In the genomic region with DNA sequence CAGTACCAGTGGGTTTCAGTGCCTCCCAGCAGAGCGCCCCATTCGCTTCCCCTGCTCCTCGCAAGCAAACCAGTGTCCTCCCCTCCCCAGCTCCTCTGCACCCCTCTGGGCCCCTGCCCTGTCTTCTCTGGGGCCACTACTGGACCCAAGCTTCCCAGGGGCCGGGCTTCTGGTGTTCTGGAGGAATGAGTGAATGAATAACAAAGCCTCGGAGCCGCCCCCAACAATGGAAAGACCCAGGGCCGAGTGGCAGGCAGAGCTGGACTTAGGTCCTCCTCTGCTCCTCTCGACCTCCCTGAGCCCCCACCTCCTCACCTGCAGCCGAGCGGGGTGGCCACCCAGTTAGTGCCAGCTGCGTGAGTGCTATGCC, we compare ENCODE assay signal across 16 cellular contexts. TPM values are rescaled to one million over a fixed set of nuclear protein-coding genes. Genes with fewer than 3 reads are reported as not detected.
DNase-seq lines count a peak whose midpoint lies in the region; ATAC-seq and TF ChIP-seq lines count a peak whose summit lies in the region.
"Had no signal": no experiment of that assay in that cellular context is flagged by ENCODE, and none has a peak within 500 bp of the region (broad histone marks: within the 10 kb centered on the region; RNA-seq: fewer than 3 reads in every experiment).

No MANE protein-coding gene starts in this region.

- H3K4me1 ChIP-seq in H9 (ENCODE audit: insufficient read depth, low read length) = peaks cover 13% of the 10 kb centered on the region

- H3K79me2 ChIP-seq in H9 (ENCODE audit: insufficient read depth, low read length) = no peaks in the 10 kb centered on the region

- H4K20me1 ChIP-seq in H9 (ENCODE audit: control insufficient read depth, insufficient read depth, insufficient read length) = no peaks in the 10 kb centered on the region

- WGBS in H9 (ENCODE audit: extremely low coverage, insufficient read length, low lambda C conversion rate) = no CpG with 5 or more reads among the region's 11 CpGs

- DNase-seq in H9 = no peak
- peak; percentile 64 for DNase-seq in WTC11 (ENCODE audit: low spot score)
- DNase-seq in posterior vena cava (ENCODE audit: low spot score) = peak; percentile 50
- DNase-seq in stimulated activated naive CD4-positive, alpha-beta T cell treated with Interleukin-2 at 50 U/mL for 16 hours (lab: John Stamatoyannopoulos, UW) = no peak
- DNase-seq in cardiac septum (ENCODE audit: low spot score) = no peak
- DNase-seq in DMS153 (lab: John Stamatoyannopoulos, UW) = no peak
- DNase-seq: activated CD4-positive, alpha-beta memory T cell treated with anti-CD3 and anti-CD28 coated beads, Interleukin-2, amount 10 ng/mL, durations not matched to agents 7 days and 5 days; cerebellar nuclear complex; HCEC 1CT had no signal

- peak overlapping the region; percentile 41 for H3K18ac ChIP-seq in H9 (ENCODE audit: insufficient read length, low read depth, low read length)

- no peak overlapping the region for H4K91ac ChIP-seq in H9 (ENCODE audit: insufficient read length, low read depth, low read length)

- no peak overlapping the region for H4K5ac ChIP-seq in H9 (ENCODE audit: insufficient read length, low read depth, low read length)

- H2BK5ac ChIP-seq in H9 (ENCODE audit: insufficient read length, low read length) = no peak overlapping the region

- H3K27me3 Mint-ChIP-seq in H9 (ENCODE audit: low read depth) (peaks cover 34% of the 10 kb centered on the region), WTC11 (ENCODE audit: low read depth) (peaks cover 22% of the 10 kb centered on the region)

- H3K9me3 ChIP-seq in H9 (ENCODE audit: control insufficient read depth, low read depth, low read length) (no peaks in the 10 kb centered on the region), iPS-18c (ENCODE audit: control insufficient read depth, insufficient read depth, low read length) (peaks cover 4% of the 10 kb centered on the region)
- H3K9me3 ChIP-seq: pancreas, thyroid gland had no signal

- no peaks in the 10 kb centered on the region for H3K79me1 ChIP-seq in H9 (ENCODE audit: insufficient read depth, low read depth, low read length, poor library complexity, severe bottlenecking)

- H3K23me2 ChIP-seq in H9 (ENCODE audit: insufficient read length, low read depth, low read length, poor library complexity, severe bottlenecking) = no peaks in the 10 kb centered on the region

- H3K14ac ChIP-seq in H9 (ENCODE audit: insufficient read depth, low read length) = peak overlapping the region; percentile 74; the same call in 1 of the 2 replicates

- no peak overlapping the region for H3K56ac ChIP-seq in H9 (ENCODE audit: insufficient read length, low read depth, low read length)

- peak overlapping the region; percentile 62 to 72 for H3K4me3 Mint-ChIP-seq in H9
- peak overlapping the region; percentile 58 for H3K4me3 Mint-ChIP-seq in WTC11
- H3K4me3 Mint-ChIP-seq: activated CD4-positive, alpha-beta memory T cell treated with anti-CD3 and anti-CD28 coated beads, Interleukin-2, amount 10 ng/mL, durations not matched to agents 7 days and 5 days had no signal

- ATAC-seq in WTC11 (no peak; the same call in 1 of the 2 replicates), GM18861 (IDR thresholded peaks at IDR 0.05; ENCODE audit: unreplicated experiment) (no peak)

- H3K36me3 Mint-ChIP-seq in H9 (ENCODE audit: insufficient read depth in 1 of 3, low read depth in 3 of 3) = no peaks in the 10 kb centered on the region; a peak in 1 of 7 replicates
- H3K36me3 Mint-ChIP-seq in WTC11 = no peaks in the 10 kb centered on the region

- POLR2A ChIA-PET in WTC11 (lab: Charles Lee) = interaction anchor here (0.8 to 1.2 kb wide), 2 partner anchors 21 to 277 kb away, joined by 3 read pairs; no protein-coding TSS in a partner anchor

- no peak overlapping the region for H4K8ac ChIP-seq in H9 (replicated peaks; ENCODE audit: insufficient read length, low read depth, low read length)

- H2BK15ac ChIP-seq in H9 (ENCODE audit: low read depth, low read length) = no peak overlapping the region

- no peak for TF ChIP-seq CTCF in H9 (conservative IDR thresholded peaks at IDR 0.05)
- TF ChIP-seq CTCF in WTC11 (IDR thresholded peaks at IDR 0.05) = no peak

- no peak overlapping the region for H2BK120ac ChIP-seq in H9 (ENCODE audit: low read depth, low read length, poor library complexity, severe bottlenecking)

- no peak overlapping the region for H2BK20ac ChIP-seq in H9 (ENCODE audit: low read depth, low read length, poor library complexity, severe bottlenecking)

- H3K23ac ChIP-seq in H9 (ENCODE audit: insufficient read length, low read depth, low read length) = no peak overlapping the region

- H3K27ac Mint-ChIP-seq in H9 (no peak overlapping the region; a peak in 1 of 7 replicates), WTC11 (peak overlapping the region; percentile 19; the same call in 1 of the 2 replicates)
- H3K27ac Mint-ChIP-seq: activated CD4-positive, alpha-beta memory T cell treated with anti-CD3 and anti-CD28 coated beads, Interleukin-2, amount 10 ng/mL, durations not matched to agents 7 days and 5 days; activated T-cell treated with anti-CD3 and anti-CD28 coated beads, Interleukin-2, amount 50 U/mL, for 24 hours had no signal

- intact Hi-C loops in posterior vena cava (cut with DNase I) = no loop called here
- intact Hi-C loops in cardiac septum (cut with DNase I) = no loop called here

- H3K27ac ChIP-seq in H9 (ENCODE audit: insufficient read length, low read depth, low read length) = no peak overlapping the region
- H3K27ac ChIP-seq: thyroid gland had no signal

- H2BK12ac ChIP-seq in H9 (ENCODE audit: insufficient read length, low read depth, low read length) = no peak overlapping the region

- no peak overlapping the region for H2AFZ ChIP-seq in H9 (ENCODE audit: low read length)

- no peaks in the 10 kb centered on the region for H3K27me3 ChIP-seq in H9 (ENCODE audit: insufficient read depth, low read length)
- H3K27me3 ChIP-seq: pancreas, thyroid gland had no signal

- H2AK5ac ChIP-seq in H9 (ENCODE audit: insufficient read length, low read length) = no peak overlapping the region

- peak overlapping the region; percentile 41 for H3K4me2 ChIP-seq in H9 (ENCODE audit: insufficient read depth, insufficient read length, low read length)

- H3K4ac ChIP-seq in H9 (ENCODE audit: low read depth, low read length) = no peak overlapping the region

- H3K4me3 ChIP-seq in iPS-18c (ENCODE audit: insufficient read depth, low read depth, low read length) = peak overlapping the region; percentile 51

- CTCF ChIA-PET in WTC11 (lab: Charles Lee) = interaction anchor here (0.6 to 4.4 kb wide), 24 partner anchors 10 to 982 kb away, joined by 3 to 28 read pairs (median 4); no protein-coding TSS in a partner anchor

- H3T11ph ChIP-seq in H9 (ENCODE audit: low read length) = no peak overlapping the region

- H3K9me3 Mint-ChIP-seq in H9 (peaks cover 0 to under 1% of the 10 kb centered on the region in 2 experiments; a peak in 1 of 5 replicates), WTC11 (no peaks in the 10 kb centered on the region)
- H3K9me3 Mint-ChIP-seq: activated CD4-positive, alpha-beta memory T cell treated with anti-CD3 and anti-CD28 coated beads, Interleukin-2, amount 10 ng/mL, durations not matched to agents 7 days and 5 days; activated T-cell treated with anti-CD3 and anti-CD28 coated beads, Interleukin-2, amount 50 U/mL, for 24 hours had no signal

- H3K4me1 Mint-ChIP-seq in H9 (peaks cover 21 to 33% of the 10 kb centered on the region in 2 experiments), WTC11 (peaks cover 30% of the 10 kb centered on the region)
- H3K4me1 Mint-ChIP-seq: activated CD4-positive, alpha-beta memory T cell treated with anti-CD3 and anti-CD28 coated beads, Interleukin-2, amount 10 ng/mL, durations not matched to agents 7 days and 5 days had no signal

- H3K9ac ChIP-seq in H9 (ENCODE audit: extremely low read depth, insufficient read length, low read length) = peak overlapping the region; percentile 1

TF ChIP-seq in WTC11, 78 proteins besides CTCF, POLR2A, EP300 and RAD21 (continues in another document):
- no peak for TF ChIP-seq ZNF396 (CRISPR knock-in tag; IDR thresholded peaks at IDR 0.05; ENCODE audit: borderline replicate concordance)
- TF ChIP-seq JUN (CRISPR knock-in tag; IDR thresholded peaks at IDR 0.05) = no peak
- no peak for TF ChIP-seq ZNF512 (CRISPR knock-in tag; IDR thresholded peaks at IDR 0.05; ENCODE audit: borderline replicate concordance)
- no peak for TF ChIP-seq KAT7 (CRISPR knock-in tag; IDR thresholded peaks at IDR 0.05; ENCODE audit: borderline replicate concordance)
- TF ChIP-seq, protein P1, sequence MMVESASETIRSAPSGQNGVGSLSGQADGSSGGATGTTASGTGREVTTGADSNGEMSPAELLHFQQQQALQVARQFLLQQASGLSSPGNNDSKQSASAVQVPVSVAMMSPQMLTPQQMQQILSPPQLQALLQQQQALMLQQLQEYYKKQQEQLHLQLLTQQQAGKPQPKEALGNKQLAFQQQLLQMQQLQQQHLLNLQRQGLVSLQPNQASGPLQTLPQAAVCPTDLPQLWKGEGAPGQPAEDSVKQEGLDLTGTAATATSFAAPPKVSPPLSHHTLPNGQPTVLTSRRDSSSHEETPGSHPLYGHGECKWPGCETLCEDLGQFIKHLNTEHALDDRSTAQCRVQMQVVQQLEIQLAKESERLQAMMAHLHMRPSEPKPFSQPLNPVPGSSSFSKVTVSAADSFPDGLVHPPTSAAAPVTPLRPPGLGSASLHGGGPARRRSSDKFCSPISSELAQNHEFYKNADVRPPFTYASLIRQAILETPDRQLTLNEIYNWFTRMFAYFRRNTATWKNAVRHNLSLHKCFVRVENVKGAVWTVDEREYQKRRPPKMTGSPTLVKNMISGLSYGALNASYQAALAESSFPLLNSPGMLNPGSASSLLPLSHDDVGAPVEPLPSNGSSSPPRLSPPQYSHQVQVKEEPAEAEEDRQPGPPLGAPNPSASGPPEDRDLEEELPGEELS (CRISPR knock-in tag; IDR thresholded peaks at IDR 0.05) = no peak
- TF ChIP-seq GABPB1 (CRISPR knock-in tag; IDR thresholded peaks at IDR 0.05) = no peak
- TF ChIP-seq ZBTB21 (CRISPR knock-in tag; IDR thresholded peaks at IDR 0.05; ENCODE audit: borderline replicate concordance) = no peak
- no peak for TF ChIP-seq RELA (CRISPR knock-in tag; IDR thresholded peaks at IDR 0.05; ENCODE audit: borderline replicate concordance)

RNA-seq across cellular contexts. Expression of gene MATN1, which starts 37.6 kb away (rescaled TPM):
- total RNA-seq in H9 (2021) (not detected in 2 replicates), WTC11 (2021) (0.16 to 0.25 TPM (median 0.24 TPM) in 3 replicates), posterior vena cava (not detected), cardiac septum (not detected)
- total RNA-seq: activated CD4-positive, alpha-beta memory T cell treated with anti-CD3 and anti-CD28 coated beads, Interleukin-2, amount 10 ng/mL, durations not matched to agents 7 days and 5 days; HT1080; left cardiac atrium had no signal

Comparison
In these comparisons a context has a peak if more than half of its experiments do, and no peak if none do; other contexts are left out.
1. DNase-seq: peak in WTC11 (single experiment) and posterior vena cava (single experiment); none in H9 (single experiment), stimulated activated naive CD4-positive, alpha-beta T cell treated with Interleukin-2 at 50 U/mL for 16 hours (single experiment), cardiac septum (single experiment) and DMS153 (single experiment).